In genomic region chrX:143632625-143633387, GRCh38 we compare ENCODE assay signal across 12 cellular contexts. TPM values are rescaled to one million over a fixed set of nuclear protein-coding genes. Genes with fewer than 3 reads are reported as not detected.
A peak's percentile ranks its signal among the peaks of the same experiment; 100 is the strongest.
DNase-seq lines count a peak whose midpoint lies in the region; ATAC-seq, FAIRE-seq and TF ChIP-seq lines count a peak whose summit lies in the region.
"Had no signal": no experiment of that assay in that cellular context is flagged by ENCODE, and none has a peak within 500 bp of the region (broad histone marks: within the 10 kb centered on the region; RNA-seq: fewer than 3 reads in every experiment).

No MANE protein-coding gene starts in this region.

- no peak overlapping the region for H3K4ac ChIP-seq in mesendoderm (ENCODE audit: low read depth, low read length)

- peaks cover 7% of the 10 kb centered on the region for H3K36me3 Mint-ChIP-seq in natural killer cell treated with Interleukin-12 subunit alpha and Interleukin-12 subunit beta and Interleukin-15 and Interleukin-18, amount 100 ng/mL, for 72 hours
- H3K36me3 Mint-ChIP-seq in natural killer cell (peaks cover 8% of the 10 kb centered on the region), astrocyte (ENCODE audit: low read depth, unreplicated experiment) (no peaks in the 10 kb centered on the region)

- H2AFZ ChIP-seq in astrocyte (ENCODE audit: low read depth, low read length) = no peak overlapping the region

- H4K20me1 ChIP-seq in astrocyte (ENCODE audit: insufficient read depth, low read length) = no peaks in the 10 kb centered on the region

- H3K4me3 ChIP-seq in astrocyte (ENCODE audit: insufficient read depth, low read depth, low read length) = no peak overlapping the region
- H3K4me3 ChIP-seq in mesendoderm (ENCODE audit: low read length) = no peak overlapping the region
- H3K4me3 ChIP-seq: mucosa of descending colon had no signal

- H3K79me2 ChIP-seq in astrocyte (ENCODE audit: insufficient read depth, low read length) (no peaks in the 10 kb centered on the region), mesendoderm (ENCODE audit: control insufficient read depth, insufficient read depth, low read length) (no peaks in the 10 kb centered on the region)

- no peaks in the 10 kb centered on the region for H3K79me1 ChIP-seq in mesendoderm (ENCODE audit: low read length)

- H3K27ac ChIP-seq in astrocyte (ENCODE audit: low read depth, low read length) (no peak overlapping the region), mesendoderm (ENCODE audit: low read depth, low read length) (no peak overlapping the region)

- no peaks in the 10 kb centered on the region for H3K4me1 ChIP-seq in astrocyte (ENCODE audit: insufficient read depth, low read length)
- no peaks in the 10 kb centered on the region for H3K4me1 ChIP-seq in mesendoderm (ENCODE audit: control insufficient read depth, low read depth, low read length)

- WGBS in mesendoderm (ENCODE audit: extremely low coverage, insufficient coverage, low lambda C conversion rate) = no CpG with 5 or more reads among the region's 7 CpGs

- H3K9me3 ChIP-seq in astrocyte (ENCODE audit: insufficient read depth, low read depth, low read length) = no peaks in the 10 kb centered on the region
- H3K9me3 ChIP-seq: mucosa of descending colon had no signal

- H4K8ac ChIP-seq in mesendoderm (ENCODE audit: low read depth, low read length) = no peak overlapping the region

- peaks cover 4% of the 10 kb centered on the region for H3K27me3 ChIP-seq in astrocyte (ENCODE audit: insufficient read depth, low read length)
- H3K27me3 ChIP-seq in mesendoderm (ENCODE audit: insufficient read depth, low read length, poor library complexity) = no peaks in the 10 kb centered on the region

- H4K5ac ChIP-seq in mesendoderm (ENCODE audit: low read length) = no peak overlapping the region

- no peak for TF ChIP-seq CTCF in natural killer cell (IDR thresholded peaks at IDR 0.05)
- TF ChIP-seq CTCF in astrocyte (IDR thresholded peaks at IDR 0.05; ENCODE audit: insufficient read depth, low read depth, low read length) = no peak
- TF ChIP-seq CTCF in GM10266 (IDR thresholded peaks at IDR 0.05; ENCODE audit: control insufficient read depth, insufficient read depth, low read depth, missing control alignments) = no peak

- H3K36me3 ChIP-seq in astrocyte (ENCODE audit: insufficient read depth, low read length) (no peaks in the 10 kb centered on the region), mesendoderm (ENCODE audit: control insufficient read depth, insufficient read depth, low read length) (no peaks in the 10 kb centered on the region)

- intact Hi-C loops in natural killer cell (cut with micrococcal nuclease) = no loop called here

- H3K4me3 Mint-ChIP-seq in natural killer cell treated with Interleukin-12 subunit alpha and Interleukin-12 subunit beta and Interleukin-15 and Interleukin-18, amount 100 ng/mL, for 72 hours = peak overlapping the region; percentile 50
- H3K4me3 Mint-ChIP-seq in natural killer cell (no peak overlapping the region), astrocyte (ENCODE audit: unreplicated experiment) (peak overlapping the region; percentile 73)

- no peak overlapping the region for H2BK15ac ChIP-seq in mesendoderm (replicated peaks; ENCODE audit: low read depth)

- H3K23ac ChIP-seq in mesendoderm (ENCODE audit: low read length) = no peak overlapping the region

- H3K18ac ChIP-seq in mesendoderm (ENCODE audit: low read length) = no peak overlapping the region

- FAIRE-seq in astrocyte (lab: Jason Lieb, UNC) = peak; percentile 20

- no peak overlapping the region for H2BK5ac ChIP-seq in mesendoderm (ENCODE audit: low read length)

- H3K27me3 Mint-ChIP-seq in natural killer cell treated with Interleukin-12 subunit alpha and Interleukin-12 subunit beta and Interleukin-15 and Interleukin-18, amount 100 ng/mL, for 72 hours = peaks cover 8 to 19% of the 10 kb centered on the region in 2 donors
- H3K27me3 Mint-ChIP-seq in natural killer cell (ENCODE audit: low read depth in 2 of 2) = peaks cover 11 to 12% of the 10 kb centered on the region in 2 donors
- H3K27me3 Mint-ChIP-seq in astrocyte (ENCODE audit: low read depth, unreplicated experiment) = no peaks in the 10 kb centered on the region

- no peak overlapping the region for H2BK120ac ChIP-seq in mesendoderm (ENCODE audit: low read depth, low read length)

- peaks cover 0 to 6% of the 10 kb centered on the region in 2 donors for H3K4me1 Mint-ChIP-seq in natural killer cell treated with Interleukin-12 subunit alpha and Interleukin-12 subunit beta and Interleukin-15 and Interleukin-18, amount 100 ng/mL, for 72 hours (ENCODE audit: low read depth in 2 of 2)
- H3K4me1 Mint-ChIP-seq in natural killer cell = peaks cover 0 to 5% of the 10 kb centered on the region in 2 donors
- no peaks in the 10 kb centered on the region for H3K4me1 Mint-ChIP-seq in astrocyte (ENCODE audit: low read depth, unreplicated experiment)

- peak overlapping the region; percentile 56 for H3K56ac ChIP-seq in mesendoderm (ENCODE audit: low read length)

- H3K9me3 Mint-ChIP-seq in natural killer cell treated with Interleukin-12 subunit alpha and Interleukin-12 subunit beta and Interleukin-15 and Interleukin-18, amount 100 ng/mL, for 72 hours = peaks cover 3% of the 10 kb centered on the region
- H3K9me3 Mint-ChIP-seq in natural killer cell = peaks cover 0 to 9% of the 10 kb centered on the region in 2 donors
- H3K9me3 Mint-ChIP-seq in astrocyte (ENCODE audit: unreplicated experiment) = peaks cover 2% of the 10 kb centered on the region

- H3K27ac Mint-ChIP-seq in natural killer cell treated with Interleukin-12 subunit alpha and Interleukin-12 subunit beta and Interleukin-15 and Interleukin-18, amount 100 ng/mL, for 72 hours = no peak overlapping the region
- H3K27ac Mint-ChIP-seq in natural killer cell (no peak overlapping the region), astrocyte (ENCODE audit: unreplicated experiment) (peak overlapping the region; percentile 66)

- H3K9ac ChIP-seq in astrocyte (ENCODE audit: low read length) (no peak overlapping the region), mesendoderm (ENCODE audit: low read length) (peak overlapping the region; percentile 21)

- H2AK5ac ChIP-seq in mesendoderm (ENCODE audit: low read length) = no peak overlapping the region

- ATAC-seq in natural killer cell treated with Interleukin-12 subunit alpha and Interleukin-12 subunit beta and Interleukin-15 and Interleukin-18, amount 100 ng/mL, for 72 hours = no peak
- ATAC-seq in natural killer cell (no peak), HG03135 (IDR thresholded peaks at IDR 0.05; ENCODE audit: unreplicated experiment) (no peak)
- ATAC-seq: mucosa of descending colon had no signal

- H3K4me2 ChIP-seq in astrocyte (ENCODE audit: low read length) = peak overlapping the region; percentile 63
- no peak overlapping the region for H3K4me2 ChIP-seq in mesendoderm (ENCODE audit: low read length)

- no peak for DNase-seq in natural killer cell treated with Interleukin-12 subunit alpha and Interleukin-12 subunit beta and Interleukin-15 and Interleukin-18, amount 100 ng/mL, for 72 hours (ENCODE audit: low spot score)
- DNase-seq in natural killer cell (no peak), astrocyte (ENCODE audit: low read depth) (no peak), mesendoderm (peak; percentile 25), GM10266 (ENCODE audit: extremely low spot score) (no peak), NCI-H446 treated with DMSO at 0.1 percent for 48 hours (lab: John Stamatoyannopoulos, UW) (no peak)
- no peak for DNase-seq in stimulated activated CD4-positive, alpha-beta T cell treated with anti-CD3 and anti-CD28 coated beads, Interleukin-2, amount 100 ng/mL, for 24 hours
- DNase-seq: activated effector memory CD4-positive, alpha-beta T cell treated with Interleukin-2 at 50 U/mL for 16 hours had no signal

RNA-seq across cellular contexts. Expression of gene SLITRK4, which starts 3.1 kb away (rescaled TPM):
- total RNA-seq in natural killer cell treated with Interleukin-12 subunit alpha and Interleukin-12 subunit beta and Interleukin-15 and Interleukin-18, amount 100 ng/mL, for 72 hours = not detected
- total RNA-seq in natural killer cell = under 1 TPM in 2 of 3 donors, not detected in 1; 0.28 to 0.65 TPM
- 2.7 and 3.7 TPM in 2 replicates for total RNA-seq in astrocyte
- polyA plus RNA-seq in mesendoderm (2013, experiment 1 of 2) = 3.3 TPM
- 3.2 TPM for polyA plus RNA-seq in mesendoderm (2013, experiment 2 of 2)
- total RNA-seq: T-helper 2 cell treated with Interferon-gamma antibody and Interleukin-4, amounts not matched to agents 100 ng/mL and 5 ng/mL, for 36 hours had no signal
- polyA plus RNA-seq: BJ had no signal
